Comparison of ENCODE assay signal across 22 cellular contexts in genomic region chr15:58460108-58460507, GRCh38. TPM values are rescaled to one million over a fixed set of nuclear protein-coding genes. Genes with fewer than 3 reads are reported as not detected.
DNase-seq lines count a peak whose midpoint lies in the region; ATAC-seq and TF ChIP-seq lines count a peak whose summit lies in the region.
"Had no signal": no experiment of that assay in that cellular context is flagged by ENCODE, and none has a peak within 500 bp of the region (broad histone marks: within the 10 kb centered on the region; RNA-seq: fewer than 3 reads in every experiment).

No MANE protein-coding gene starts in this region.

- WGBS in mammary epithelial cell (ENCODE audit: low coverage, missing lambda C conversion rate): 94% methylated on average over 2 of the region's 5 CpGs
- 78 to 92% methylated on average over 5 of the region's 5 CpGs for WGBS in lung, 2 donors
- WGBS in suprapubic skin: 86% methylated on average over 5 of the region's 5 CpGs

- peak overlapping the region; percentile 28 for H3K27ac Mint-ChIP-seq in activated T-helper 17 cell treated with anti-CD3 and anti-CD28 coated beads, Interleukin-2, amount 50 U/mL, for 72 hours
- no peak overlapping the region for H3K27ac Mint-ChIP-seq in stimulated activated memory B cell treated with anti-CD40 and anti-IgM and Interleukin-4, amounts not matched to agents 10 μg/mL and 1 μg/mL and 100 μg/mL, for 72 hours

- H3K9me3 Mint-ChIP-seq in activated T-helper 17 cell treated with anti-CD3 and anti-CD28 coated beads, Interleukin-2, amount 50 U/mL, for 72 hours: no peaks in the 10 kb centered on the region
- no peaks in the 10 kb centered on the region for H3K9me3 Mint-ChIP-seq in stimulated activated memory B cell treated with anti-CD40 and anti-IgM and Interleukin-4, amounts not matched to agents 10 μg/mL and 1 μg/mL and 100 μg/mL, for 72 hours
- H3K9me3 Mint-ChIP-seq: CD4-positive, CD25-positive, alpha-beta regulatory T cell had no signal

- no peak overlapping the region for H2AFZ ChIP-seq in mammary epithelial cell (ENCODE audit: low read depth, low read length)

- peak overlapping the region; percentile 25 to 45 for H3K27ac ChIP-seq in breast epithelium
- no peak overlapping the region for H3K27ac ChIP-seq in mammary epithelial cell (ENCODE audit: insufficient read depth, low read depth, low read length)
- H3K27ac ChIP-seq in lung (ENCODE audit: low read depth in 1 of 2, low read length in 1 of 2): peak overlapping the region; percentile 37 to 59
- H3K27ac ChIP-seq in suprapubic skin: peak overlapping the region; percentile 29
- H3K27ac ChIP-seq: testis had no signal

- no TSS peak for BruUV-seq in mammary epithelial cell (replicated peaks; lab: Mats Ljungman, UMichigan)

- no peaks in the 10 kb centered on the region for H3K79me2 ChIP-seq in mammary epithelial cell (ENCODE audit: insufficient read depth, low read length)

- intact Hi-C loops in breast epithelium (cut with DNase I; ENCODE audit: low total_unique reads): no loop called here
- intact Hi-C loops in mammary epithelial cell (cut with micrococcal nuclease): no loop called here

- H3K4me1 ChIP-seq in breast epithelium: no peaks in the 10 kb centered on the region
- H3K4me1 ChIP-seq in mammary epithelial cell (ENCODE audit: insufficient read depth, low read length): peaks cover 34% of the 10 kb centered on the region
- H3K4me1 ChIP-seq in lung (ENCODE audit: control insufficient read depth in 2 of 2, insufficient read depth in 2 of 2, low read length in 2 of 2): peaks cover 3 to 4% of the 10 kb centered on the region in 2 donors
- peaks cover 11% of the 10 kb centered on the region for H3K4me1 ChIP-seq in suprapubic skin

- no peak for TF ChIP-seq CTCF in breast epithelium (IDR thresholded peaks at IDR 0.05)
- no peak for TF ChIP-seq CTCF in mammary epithelial cell (conservative IDR thresholded peaks at IDR 0.05 in 1 of 2, IDR thresholded peaks at IDR 0.05 in 1 of 2; ENCODE audit: extremely low read depth in 1 of 2, insufficient read depth in 1 of 2, low read depth in 1 of 2, low read length in 2 of 2)
- TF ChIP-seq CTCF in lung (IDR thresholded peaks at IDR 0.05; ENCODE audit: control extremely low read depth, extremely low read depth): no peak
- TF ChIP-seq CTCF in suprapubic skin (IDR thresholded peaks at IDR 0.05): no peak

- no peak overlapping the region for H3K4me3 ChIP-seq in breast epithelium
- H3K4me3 ChIP-seq in mammary epithelial cell (replicated peaks in 1 of 3; ENCODE audit: insufficient read depth in 1 of 3, low read depth in 2 of 3, low read length in 3 of 3): no peak overlapping the region
- no peak overlapping the region for H3K4me3 ChIP-seq in lung
- H3K4me3 ChIP-seq in suprapubic skin: no peak overlapping the region
- H3K4me3 ChIP-seq: skin epidermis, testis had no signal

- no peaks in the 10 kb centered on the region for H4K20me1 ChIP-seq in mammary epithelial cell (ENCODE audit: insufficient read depth, low read length)

- H3K9me3 ChIP-seq in breast epithelium: no peaks in the 10 kb centered on the region
- H3K9me3 ChIP-seq in mammary epithelial cell (replicated peaks; ENCODE audit: insufficient read depth, low read length): no peaks in the 10 kb centered on the region
- no peaks in the 10 kb centered on the region for H3K9me3 ChIP-seq in lung (ENCODE audit: control insufficient read depth in 2 of 2, insufficient read depth in 1 of 2, low read length in 1 of 2)
- no peaks in the 10 kb centered on the region for H3K9me3 ChIP-seq in suprapubic skin
- H3K9me3 ChIP-seq: testis had no signal

- TF ChIP-seq EP300 in suprapubic skin (IDR thresholded peaks at IDR 0.05): no peak

- DNase-seq in breast epithelium (ENCODE audit: low spot score in 2 of 2) (no peak), mammary epithelial cell (no peak), lung (ENCODE audit: low spot score) (no peak), suprapubic skin (ENCODE audit: low spot score in 2 of 2) (peak in 1 of 2 donors; percentile 45), NCI-H774 (lab: John Stamatoyannopoulos, UW) (no peak)
- DNase-seq: ACHN; activated CD4-positive, CD25-positive, alpha-beta regulatory T cell; amniotic stem cell; CD4-positive, CD25-positive, alpha-beta regulatory T cell; effector memory CD4-positive, alpha-beta T cell; islet precursor cell; NCI-H1417; NCI-H526 treated with DMSO at 0.1 percent for 48 hours; OCI-M1; stimulated activated CD4-positive, alpha-beta T cell treated with anti-CD3 and anti-CD28 coated beads, Interleukin-4, amount 100 ng/mL, for 1 hour; T-helper 9 cell; testis had no signal

- H3K27me3 ChIP-seq in breast epithelium (no peaks in the 10 kb centered on the region), mammary epithelial cell (ENCODE audit: insufficient read depth, low read length) (no peaks in the 10 kb centered on the region), lung (ENCODE audit: control insufficient read depth, insufficient read depth) (no peaks in the 10 kb centered on the region), suprapubic skin (no peaks in the 10 kb centered on the region)
- H3K27me3 ChIP-seq: testis had no signal

- dilution Hi-C loops in mammary epithelial cell (cut with HindIII; ENCODE audit: low sequenced_read_pairs): no loop called here

- H3K36me3 ChIP-seq in breast epithelium: no peaks in the 10 kb centered on the region
- H3K36me3 ChIP-seq in mammary epithelial cell (ENCODE audit: insufficient read depth, low read length): no peaks in the 10 kb centered on the region
- no peaks in the 10 kb centered on the region for H3K36me3 ChIP-seq in lung (ENCODE audit: control insufficient read depth in 2 of 2, insufficient read depth in 2 of 2, low read length in 2 of 2)
- no peaks in the 10 kb centered on the region for H3K36me3 ChIP-seq in suprapubic skin

- TF ChIP-seq POLR2A in breast epithelium (IDR thresholded peaks at IDR 0.05): no peak
- TF ChIP-seq POLR2A in suprapubic skin (IDR thresholded peaks at IDR 0.05): no peak

- peaks cover 35% of the 10 kb centered on the region for H3K4me1 Mint-ChIP-seq in activated T-helper 17 cell treated with anti-CD3 and anti-CD28 coated beads, Interleukin-2, amount 50 U/mL, for 72 hours
- peaks cover 15% of the 10 kb centered on the region for H3K4me1 Mint-ChIP-seq in stimulated activated memory B cell treated with anti-CD40 and anti-IgM and Interleukin-4, amounts not matched to agents 10 μg/mL and 1 μg/mL and 100 μg/mL, for 72 hours

- H3K27me3 Mint-ChIP-seq in activated T-helper 17 cell treated with anti-CD3 and anti-CD28 coated beads, Interleukin-2, amount 50 U/mL, for 72 hours: no peaks in the 10 kb centered on the region
- peaks cover 48% of the 10 kb centered on the region for H3K27me3 Mint-ChIP-seq in stimulated activated memory B cell treated with anti-CD40 and anti-IgM and Interleukin-4, amounts not matched to agents 10 μg/mL and 1 μg/mL and 100 μg/mL, for 72 hours
- H3K27me3 Mint-ChIP-seq: CD4-positive, CD25-positive, alpha-beta regulatory T cell had no signal

- H3K36me3 Mint-ChIP-seq in activated T-helper 17 cell treated with anti-CD3 and anti-CD28 coated beads, Interleukin-2, amount 50 U/mL, for 72 hours (ENCODE audit: low read depth): no peaks in the 10 kb centered on the region
- no peaks in the 10 kb centered on the region for H3K36me3 Mint-ChIP-seq in stimulated activated memory B cell treated with anti-CD40 and anti-IgM and Interleukin-4, amounts not matched to agents 10 μg/mL and 1 μg/mL and 100 μg/mL, for 72 hours
- H3K36me3 Mint-ChIP-seq: CD4-positive, CD25-positive, alpha-beta regulatory T cell had no signal

- no peak for ATAC-seq in activated T-helper 17 cell treated with anti-CD3 and anti-CD28 coated beads, Interleukin-2, amount 50 U/mL, for 72 hours (replicated peaks)
- no peak for ATAC-seq in lung (ENCODE audit: insufficient read depth, low FRiP score)
- ATAC-seq in GM21723 (IDR thresholded peaks at IDR 0.05; ENCODE audit: unreplicated experiment): no peak
- no peak for ATAC-seq in stimulated activated memory B cell treated with anti-CD40 and anti-IgM and Interleukin-4, amounts not matched to agents 10 μg/mL and 1 μg/mL and 100 μg/mL, for 72 hours

- in situ Hi-C loops in mammary epithelial cell (cut with MboI; ENCODE audit: low sequenced_read_pairs in 2 of 2): no loop called here

- CTCF ChIA-PET in mammary epithelial cell (lab: Charles Lee; ENCODE audit: low non-redundant PET): no interaction called here

- H3K4me3 Mint-ChIP-seq in activated T-helper 17 cell treated with anti-CD3 and anti-CD28 coated beads, Interleukin-2, amount 50 U/mL, for 72 hours: no peak overlapping the region
- H3K4me3 Mint-ChIP-seq in stimulated activated memory B cell treated with anti-CD40 and anti-IgM and Interleukin-4, amounts not matched to agents 10 μg/mL and 1 μg/mL and 100 μg/mL, for 72 hours: no peak overlapping the region

- no peak overlapping the region for H3K9ac ChIP-seq in mammary epithelial cell (ENCODE audit: insufficient read depth, low read length)

- H3K4me2 ChIP-seq in mammary epithelial cell (ENCODE audit: insufficient read depth, low read depth, low read length): no peak overlapping the region

RNA-seq across cellular contexts. Expression of gene LIPC, which starts 28.3 kb away (rescaled TPM):
- total RNA-seq in breast epithelium (under 1 TPM in 2 of 3 donors, not detected in 1; 0.15 to 0.80 TPM), mammary epithelial cell (not detected), lung (under 1 TPM; 0.55 to 0.57 TPM), suprapubic skin (under 1 TPM in 2 of 4 donors, not detected in 2; 0.26 to 0.96 TPM)
- polyA plus RNA-seq in mammary epithelial cell (not detected), lung (under 1 TPM; 0.20 to 0.24 TPM)
- polyA minus RNA-seq in mammary epithelial cell: not detected
- total RNA-seq in activated T-helper 17 cell treated with anti-CD3 and anti-CD28 coated beads, Interleukin-2, amount 50 U/mL, for 72 hours: under 1 TPM; 0.17 to 0.26 TPM
- total RNA-seq: HT-29 had no signal
